9 cellular contexts compared by ENCODE assay signal in genomic region chr14:50082308-50082742, GRCh38. TPM values are rescaled to one million over a fixed set of nuclear protein-coding genes. Genes with fewer than 3 reads are reported as not detected.
DNase-seq lines count a peak whose midpoint lies in the region; ATAC-seq and TF ChIP-seq lines count a peak whose summit lies in the region.
"Had no signal": no experiment of that assay in that cellular context is flagged by ENCODE, and none has a peak within 500 bp of the region (broad histone marks: within the 10 kb centered on the region; RNA-seq: fewer than 3 reads in every experiment).

No MANE protein-coding gene starts in this region.

- DNase-seq in activated T-helper 9 cell treated with anti-CD3 and anti-CD28 coated beads, Interleukin-2, amount 50 U/mL, for 16 hours (ENCODE audit: low read depth), result peak; percentile 36
- DNase-seq in memory B cell (ENCODE audit: low spot score in 2 of 2) (peak; percentile 34 to 38), iPS-NIHi11 (ENCODE audit: low spot score) (no peak), nucleus accumbens (lab: John Stamatoyannopoulos, UW) (no peak)
- DNase-seq: cortex of kidney, right lobe of liver had no signal

- TF ChIP-seq CTCF in SU-DHL-6 (IDR thresholded peaks at IDR 0.05; ENCODE audit: insufficient read depth, low read length, poor library complexity, severe bottlenecking), result no peak

- H3K4me3 Mint-ChIP-seq in memory B cell, result peak overlapping the region; percentile 15

- no peaks in the 10 kb centered on the region for H3K27me3 Mint-ChIP-seq in memory B cell

- H3K9me3 ChIP-seq in SU-DHL-6 (ENCODE audit: insufficient read depth, low read length) (no peaks in the 10 kb centered on the region), thymus (ENCODE audit: control insufficient read depth) (no peaks in the 10 kb centered on the region)
- H3K9me3 ChIP-seq: right lobe of liver had no signal

- peaks cover 9% of the 10 kb centered on the region for H3K4me1 ChIP-seq in thymus (ENCODE audit: control insufficient read depth, insufficient read depth, low read length)
- H3K4me1 ChIP-seq: right lobe of liver had no signal

- peaks cover 2% of the 10 kb centered on the region for H3K36me3 Mint-ChIP-seq in memory B cell

- H3K4me1 Mint-ChIP-seq in memory B cell, result peaks cover 43% of the 10 kb centered on the region

- H3F3A ChIP-seq in SU-DHL-6 (ENCODE audit: insufficient read depth), result no peaks in the 10 kb centered on the region

- H3K9me3 Mint-ChIP-seq in memory B cell, result no peaks in the 10 kb centered on the region

- peak overlapping the region; percentile 96 for H3K27ac Mint-ChIP-seq in memory B cell

- H3K9me2 ChIP-seq in SU-DHL-6 (replicated peaks; ENCODE audit: insufficient read depth, low read length), result no peaks in the 10 kb centered on the region

- H3K4me2 ChIP-seq in SU-DHL-6 (ENCODE audit: low read depth, low read length, poor library complexity, severe bottlenecking), result no peak overlapping the region

- ATAC-seq in memory B cell (ENCODE audit: low read depth) (peak; percentile 21), HG02642 (IDR thresholded peaks at IDR 0.05; ENCODE audit: poor library complexity, unreplicated experiment) (no peak)

- H2AFZ ChIP-seq in SU-DHL-6 (ENCODE audit: low read depth, low read length, severe bottlenecking), result no peak overlapping the region

- no peaks in the 10 kb centered on the region for H3K79me2 ChIP-seq in SU-DHL-6 (ENCODE audit: insufficient read depth, low read length)

- H3K27me3 ChIP-seq in SU-DHL-6 (ENCODE audit: low read length) (no peaks in the 10 kb centered on the region), thymus (ENCODE audit: control insufficient read depth, insufficient read depth) (no peaks in the 10 kb centered on the region)
- H3K27me3 ChIP-seq: right lobe of liver had no signal

- WGBS in thymus, result 87% methylated on average over 8 of the region's 8 CpGs

- H3K36me3 ChIP-seq in SU-DHL-6 (ENCODE audit: low read length), result no peaks in the 10 kb centered on the region
- H3K36me3 ChIP-seq in thymus (ENCODE audit: control insufficient read depth, insufficient read depth), result no peaks in the 10 kb centered on the region
- H3K36me3 ChIP-seq: right lobe of liver had no signal

- 0 out of 2 replicates have a peak overlapping the region, but pooled peaks have one; percentile 14 for H3K9ac ChIP-seq in SU-DHL-6 (ENCODE audit: low read length)

- H3K27ac ChIP-seq in SU-DHL-6 (ENCODE audit: low read depth, low read length) (no peak overlapping the region), thymus (ENCODE audit: low read depth) (peak overlapping the region; percentile 82)
- H3K27ac ChIP-seq: right lobe of liver had no signal

- H3K4me3 ChIP-seq in SU-DHL-6 (ENCODE audit: insufficient read depth, low read length, poor library complexity, severe bottlenecking), result no peak overlapping the region
- no peak overlapping the region for H3K4me3 ChIP-seq in thymus (ENCODE audit: low read length)
- H3K4me3 ChIP-seq: right lobe of liver had no signal

- H4K20me1 ChIP-seq in SU-DHL-6 (ENCODE audit: low read depth, low read length), result no peaks in the 10 kb centered on the region

RNA-seq across cellular contexts. Expression of gene VCPKMT, which starts 34.0 kb away (rescaled TPM):
- polyA plus RNA-seq in thymus, result 48.3 TPM

Comparison
In these comparisons a context has a peak if more than half of its experiments do, and no peak if none do; other contexts are left out.
1. DNase-seq: peak in activated T-helper 9 cell treated with anti-CD3 and anti-CD28 coated beads, Interleukin-2, amount 50 U/mL, for 16 hours (single experiment) and memory B cell (2 of 2); none in iPS-NIHi11 (single experiment) and nucleus accumbens (0 of 56).